ENCODE assay signal across 32 cellular contexts in the genomic region with DNA sequence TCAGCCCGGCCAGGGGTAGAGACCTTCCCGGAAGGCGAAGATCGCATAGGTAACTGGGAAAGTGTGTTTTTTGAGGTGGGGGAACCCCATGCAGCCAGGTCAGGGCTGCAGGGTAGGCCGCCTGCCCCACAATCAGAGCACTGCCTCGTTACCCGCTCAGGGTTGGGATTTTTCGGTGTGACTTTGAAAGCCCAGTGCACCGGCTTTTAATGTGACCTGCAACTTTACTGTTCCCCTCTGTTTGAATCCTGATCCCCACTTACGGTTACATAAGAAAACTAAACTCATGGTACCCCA.
"Had no signal": no experiment of that assay in that cellular context is flagged by ENCODE, and none has a peak within 500 bp of the region (broad histone marks: within the 10 kb centered on the region; RNA-seq: fewer than 3 reads in every experiment).

No MANE protein-coding gene starts in this region.

- H3K9me3 ChIP-seq: left lung, lower lobe of right lung, pancreas, prostate gland, suprapubic skin, thoracic aorta, tibial artery, upper lobe of right lung had no signal

- H3K27ac Mint-ChIP-seq: naive B cell; natural killer cell; stimulated activated naive CD8-positive, alpha-beta T cell treated with anti-CD3 and anti-CD28 coated beads, Interleukin-15, Interleukin-2, amounts not matched to agents 100 ng/mL and 50 ng/mL, for 24 hours had no signal

- H3K9me3 Mint-ChIP-seq: immature natural killer cell; natural killer cell; stimulated activated naive CD8-positive, alpha-beta T cell treated with anti-CD3 and anti-CD28 coated beads, Interleukin-15, Interleukin-2, amounts not matched to agents 100 ng/mL and 50 ng/mL, for 24 hours had no signal

- ATAC-seq: left colon, left lung, lower lobe of right lung, natural killer cell, pancreas, right cardiac atrium, sciatic nerve, upper lobe of right lung had no signal

- H3K4me1 ChIP-seq: left lung, lower lobe of right lung, pancreas, prostate gland, suprapubic skin, tibial artery, upper lobe of right lung had no signal

- H3K4me1 Mint-ChIP-seq: immature natural killer cell, naive B cell, natural killer cell had no signal

- H3K36me3 Mint-ChIP-seq: immature natural killer cell, mesothelial cell of epicardium, naive B cell, natural killer cell had no signal

- H3K27me3 ChIP-seq: left lung, tibial artery, upper lobe of right lung had no signal

- H3K27ac ChIP-seq: left lung, lower lobe of right lung, pancreas, prostate gland, skin epidermis, suprapubic skin, thoracic aorta, tibial artery, upper lobe of right lung had no signal

- H3K4me3 Mint-ChIP-seq: immature natural killer cell; mesothelial cell of epicardium; naive B cell; natural killer cell; nephron progenitor cell; stimulated activated naive CD8-positive, alpha-beta T cell treated with anti-CD3 and anti-CD28 coated beads, Interleukin-15, Interleukin-2, amounts not matched to agents 100 ng/mL and 50 ng/mL, for 24 hours had no signal

- H3K4me3 ChIP-seq: left lung, lower lobe of right lung, pancreas, prostate gland, skin epidermis, suprapubic skin, thoracic aorta, tibial artery, upper lobe of right lung had no signal

- H3K36me3 ChIP-seq: left lung, lower lobe of right lung, pancreas, prostate gland, suprapubic skin, thoracic aorta, tibial artery, upper lobe of right lung had no signal

- H3K27me3 Mint-ChIP-seq: stimulated activated naive CD8-positive, alpha-beta T cell treated with anti-CD3 and anti-CD28 coated beads, Interleukin-15, Interleukin-2, amounts not matched to agents 100 ng/mL and 50 ng/mL, for 24 hours had no signal

- FAIRE-seq: islet of Langerhans, kidney, pancreas, urothelium cell line had no signal

- DNase-seq: hippocampal formation; immature natural killer cell; left colon; left lung; lower lobe of right lung; mammary epithelial cell; mesendoderm; naive B cell; natural killer cell; nephron progenitor cell; pancreas; posterior cingulate gyrus; retina; right cardiac atrium; stimulated activated CD4-positive, alpha-beta T cell treated with anti-CD3 and anti-CD28 coated beads, Interleukin-12 subunit alpha, Interleukin-12 subunit beta, amount 100 ng/mL, for 4 hours; stimulated activated CD4-positive, alpha-beta T cell treated with anti-CD3 and anti-CD28 coated beads, Interleukin-15, amount 100 ng/mL, for 24 hours; stimulated activated CD4-positive, alpha-beta T cell treated with anti-CD3 and anti-CD28 coated beads, Interleukin-2, amount 100 ng/mL, for 24 hours; stimulated activated CD4-positive, alpha-beta T cell treated with anti-CD3 and anti-CD28 coated beads, Interleukin-4, amount 100 ng/mL, for 1 hour; stimulated activated naive CD4-positive, alpha-beta T cell; tibial artery; trophoblast cell; upper lobe of right lung had no signal
